Comparison of ENCODE assay signal across 8 cellular contexts in the genomic region with DNA sequence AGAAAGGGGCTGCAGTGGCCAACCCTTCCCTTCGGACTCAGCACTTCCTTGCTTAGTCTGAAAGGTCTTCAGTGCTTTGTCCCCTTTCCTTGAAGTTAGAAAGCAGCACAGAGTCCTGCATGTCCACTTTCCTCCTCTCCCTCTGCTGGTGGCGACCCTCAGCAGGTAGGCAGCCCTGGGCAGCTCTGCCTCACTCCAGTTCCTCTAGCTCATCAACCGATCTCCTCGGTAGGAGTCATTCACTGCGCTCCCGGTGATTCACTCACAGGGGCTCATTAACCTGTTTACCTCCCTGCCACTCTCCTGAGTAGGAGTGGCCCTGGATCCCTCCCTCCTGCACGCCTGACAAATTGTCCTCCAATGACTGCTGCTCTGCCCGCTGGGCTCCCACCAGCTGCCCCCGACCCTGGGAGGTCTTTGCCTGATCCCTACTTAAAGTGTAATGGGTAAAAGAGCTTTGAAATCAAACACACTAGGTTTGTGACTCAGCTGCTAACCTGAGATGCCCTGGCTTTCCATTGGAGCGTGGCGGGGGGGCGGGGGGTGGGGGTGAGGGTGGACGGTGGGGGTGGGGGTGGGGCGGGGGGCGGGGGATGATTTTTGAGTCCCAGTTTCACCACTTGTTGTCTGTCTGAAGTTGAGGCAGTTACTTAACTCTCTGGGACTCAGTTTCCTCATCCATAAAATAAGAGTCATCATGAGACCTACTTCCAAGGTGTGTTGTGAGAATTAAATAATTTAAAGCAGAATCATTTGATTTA. TPM values are rescaled to one million over a fixed set of nuclear protein-coding genes. Genes with fewer than 3 reads are reported as not detected.
DNase-seq lines count a peak whose midpoint lies in the region; ATAC-seq, FAIRE-seq and TF ChIP-seq lines count a peak whose summit lies in the region.

No MANE protein-coding gene starts in this region.

- H3K27me3 Mint-ChIP-seq in activated naive CD4-positive, alpha-beta T cell treated with anti-CD3 and anti-CD28 coated beads for 36 hours (ENCODE audit: low read depth) = no peaks in the 10 kb centered on the region

- no peaks in the 10 kb centered on the region for H3K36me3 Mint-ChIP-seq in activated naive CD4-positive, alpha-beta T cell treated with anti-CD3 and anti-CD28 coated beads for 36 hours (ENCODE audit: low read depth)

- H3K27ac ChIP-seq in skin epidermis = peak overlapping the region in 19 of 21 experiments; percentile 13 to 94 (median 85)

- H3K27ac Mint-ChIP-seq in activated naive CD4-positive, alpha-beta T cell treated with anti-CD3 and anti-CD28 coated beads for 36 hours = peak overlapping the region; percentile 76

- H3K9me3 Mint-ChIP-seq in activated naive CD4-positive, alpha-beta T cell treated with anti-CD3 and anti-CD28 coated beads for 36 hours = no peaks in the 10 kb centered on the region

- peak; percentile 97 for FAIRE-seq in RCC 7860 (lab: Jason Lieb, UNC)

- peak; percentile 42 for DNase-seq in activated naive CD4-positive, alpha-beta T cell treated with anti-CD3 and anti-CD28 coated beads for 36 hours
- DNase-seq in activated naive CD4-positive, alpha-beta T cell (lab: John Stamatoyannopoulos, UW) = no peak
- DNase-seq in RCC 7860 (ENCODE audit: low spot score) (peak; percentile 99), fibroblast of pulmonary artery (ENCODE audit: low read depth) (peak; percentile 45), activated T-cell treated with anti-CD3 and anti-CD28 coated beads for 4 hours (no peak)
- DNase-seq in activated CD4-positive, alpha-beta T cell treated with anti-CD3 and anti-CD28 coated beads, Interleukin-2, amount 50 U/mL, for 4 hours = no peak

- no peak overlapping the region for H3K4me3 ChIP-seq in fibroblast of pulmonary artery (replicated peaks; ENCODE audit: low read depth, low read length)
- peak overlapping the region in 1 of 7 experiments; percentile 15 for H3K4me3 ChIP-seq in skin epidermis

- intact Hi-C loops in activated naive CD4-positive, alpha-beta T cell treated with anti-CD3 and anti-CD28 coated beads for 36 hours (cut with micrococcal nuclease) = no loop called here

- H3K4me1 Mint-ChIP-seq in activated naive CD4-positive, alpha-beta T cell treated with anti-CD3 and anti-CD28 coated beads for 36 hours (ENCODE audit: low read depth) = peaks cover 38% of the 10 kb centered on the region

- TF ChIP-seq CTCF in fibroblast of pulmonary artery (IDR thresholded peaks at IDR 0.05; ENCODE audit: low read length, missing control alignments) = peak; percentile 35

- no peak for ATAC-seq in HG03097 (IDR thresholded peaks at IDR 0.05; ENCODE audit: low FRiP score, unreplicated experiment)

- H3K4me3 Mint-ChIP-seq in activated naive CD4-positive, alpha-beta T cell treated with anti-CD3 and anti-CD28 coated beads for 36 hours = no peak overlapping the region

- CTCF ChIA-PET in activated naive CD4-positive, alpha-beta T cell treated with anti-CD3 and anti-CD28 coated beads for 36 hours (lab: Charles Lee) = no interaction called here

RNA-seq across cellular contexts. Expression of a gene that starts 4.2 kb away (rescaled TPM):
- total RNA-seq in activated naive CD4-positive, alpha-beta T cell treated with anti-CD3 and anti-CD28 coated beads for 36 hours = under 1 TPM; 0.20 to 0.67 TPM

RNA-seq across cellular contexts. Expression of a gene that starts 12.8 kb away (rescaled TPM):
- 1 to 10 TPM; 2.1 to 3.1 TPM for total RNA-seq in activated naive CD4-positive, alpha-beta T cell treated with anti-CD3 and anti-CD28 coated beads for 36 hours

RNA-seq across cellular contexts. Expression of a gene that starts 29.3 kb away (rescaled TPM):
- total RNA-seq in activated naive CD4-positive, alpha-beta T cell treated with anti-CD3 and anti-CD28 coated beads for 36 hours = 10 to 100 TPM; 38.1 to 41.3 TPM

Comparison
In these comparisons a context has a peak if more than half of its experiments do, and no peak if none do; other contexts are left out.
1. DNase-seq: peak in activated naive CD4-positive, alpha-beta T cell treated with anti-CD3 and anti-CD28 coated beads for 36 hours (single experiment), RCC 7860 (single experiment) and fibroblast of pulmonary artery (single experiment); none in activated naive CD4-positive, alpha-beta T cell (0 of 4), activated CD4-positive, alpha-beta T cell treated with anti-CD3 and anti-CD28 coated beads, Interleukin-2, amount 50 U/mL, for 4 hours (0 of 2) and activated T-cell treated with anti-CD3 and anti-CD28 coated beads for 4 hours (single experiment).